In the genomic region with DNA sequence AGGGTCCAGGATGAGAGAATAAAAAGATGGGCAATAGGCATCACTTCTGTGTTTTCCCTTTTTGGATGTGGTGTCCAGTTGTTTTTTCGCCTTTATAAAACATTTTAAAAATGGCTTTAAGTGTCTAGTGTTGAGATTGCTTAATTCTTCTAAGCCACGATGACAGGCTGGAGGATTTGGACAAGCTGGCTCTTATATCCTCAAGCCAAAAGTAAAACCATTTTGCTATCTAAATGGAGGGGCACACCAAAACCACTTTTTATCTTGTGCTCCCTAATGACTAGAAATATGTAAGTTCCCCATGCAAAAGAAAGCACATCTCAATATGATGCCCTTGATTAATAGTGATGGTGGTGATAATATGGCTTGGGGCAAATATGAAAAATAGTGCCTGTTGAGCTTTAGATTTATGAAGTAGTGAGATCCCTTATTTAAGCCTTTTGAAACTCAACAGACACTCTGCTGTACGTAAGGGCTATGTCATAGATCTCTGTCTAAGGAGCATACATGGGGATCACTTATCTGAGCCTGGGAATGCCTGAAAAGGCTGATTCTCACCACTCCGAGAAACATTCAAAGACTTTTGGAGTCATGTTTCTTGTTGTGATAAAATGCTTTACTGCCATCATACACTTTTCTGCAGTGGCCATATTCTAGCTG, we compare ENCODE assay signal across 20 cellular contexts.
"Had no signal": no experiment of that assay in that cellular context is flagged by ENCODE, and none has a peak within 500 bp of the region (broad histone marks: within the 10 kb centered on the region; RNA-seq: fewer than 3 reads in every experiment).

No MANE protein-coding gene starts in this region.

- H3K4me1 ChIP-seq: breast epithelium, foreskin keratinocyte, prostate gland had no signal

- H3K27ac ChIP-seq: breast epithelium, foreskin keratinocyte, prostate gland had no signal

- H3K4me3 ChIP-seq: breast epithelium, mucosa of descending colon, prostate gland had no signal

- DNase-seq: activated CD4-positive, alpha-beta T cell treated with anti-CD3 and anti-CD28 coated beads for 1 hour; activated CD4-positive, alpha-beta T cell treated with anti-CD3 and anti-CD28 coated beads, Interleukin-2, amount 50 U/mL, for 48 hours; activated CD8-positive, alpha-beta memory T cell treated with anti-CD3 and anti-CD28 coated beads, Interleukin-2, amount 10 ng/mL, durations not matched to agents 7 days and 5 days; activated gamma-delta T cell; activated naive CD8-positive, alpha-beta T cell treated with anti-CD3 and anti-CD28 coated beads for 36 hours; activated T-cell treated with anti-CD3 and anti-CD28 coated beads, Interleukin-2, amount 50 U/mL, for 4 hours; anterior cingulate cortex; endodermal cell; erythroblast; foreskin keratinocyte; mucosa of descending colon; nephron progenitor cell; stimulated activated CD4-positive, alpha-beta T cell treated with anti-CD3 and anti-CD28 coated beads, Interleukin-12 subunit alpha, Interleukin-12 subunit beta, amount 100 ng/mL, for 4 hours; stimulated activated naive CD4-positive, alpha-beta T cell; substantia nigra; T-helper 2 cell; trophoblast cell had no signal

- H3K27me3 ChIP-seq: breast epithelium had no signal

- H3K9me3 ChIP-seq: breast epithelium, mucosa of descending colon, prostate gland had no signal

- ATAC-seq: activated CD8-positive, alpha-beta memory T cell treated with anti-CD3 and anti-CD28 coated beads, Interleukin-2, amount 10 ng/mL, durations not matched to agents 7 days and 5 days; activated T-cell treated with anti-CD3 and anti-CD28 coated beads, Interleukin-2, amount 50 U/mL, for 4 hours; foreskin keratinocyte; mucosa of descending colon; sciatic nerve had no signal

- H3K36me3 ChIP-seq: breast epithelium, prostate gland had no signal
